33 cellular contexts compared by ENCODE assay signal in genomic region chr5:28499764-28500290, GRCh38.
DNase-seq lines count a peak whose midpoint lies in the region; ATAC-seq and TF ChIP-seq lines count a peak whose summit lies in the region.
"Had no signal": no experiment of that assay in that cellular context is flagged by ENCODE, and none has a peak within 500 bp of the region (broad histone marks: within the 10 kb centered on the region; RNA-seq: fewer than 3 reads in every experiment).

No MANE protein-coding gene starts in this region.

- H3K9me3 ChIP-seq in breast epithelium (no peaks in the 10 kb centered on the region), adipocyte (ENCODE audit: control insufficient read depth, low read length) (no peaks in the 10 kb centered on the region)
- H3K9me3 ChIP-seq: body of pancreas, Caco-2, esophagus muscularis mucosa, SK-N-SH had no signal

- TF ChIP-seq POLR2A in breast epithelium (IDR thresholded peaks at IDR 0.05) = no peak

- POLR2A ChIA-PET in MCF 10A (lab: Yijun Ruan, JAX) = no interaction called here

- TF ChIP-seq CTCF in MCF 10A (IDR thresholded peaks at IDR 0.05; ENCODE audit: unreplicated experiment) (no peak), breast epithelium (IDR thresholded peaks at IDR 0.05) (no peak), fibroblast of mammary gland (conservative IDR thresholded peaks at IDR 0.05; ENCODE audit: control insufficient read depth, insufficient read depth, low read depth, low read length) (no peak)

- no peak for ATAC-seq in HG02610 (IDR thresholded peaks at IDR 0.05; ENCODE audit: unreplicated experiment)
- no peak for ATAC-seq in activated CD4-positive, CD25-positive, alpha-beta regulatory T cell treated with anti-CD3 and anti-CD28 coated beads, Interleukin-2, amount 50 U/mL, for 24 hours
- ATAC-seq: activated CD8-positive, alpha-beta memory T cell treated with anti-CD3 and anti-CD28 coated beads, Interleukin-2, amount 10 ng/mL, durations not matched to agents 7 days and 5 days; activated T-cell treated with anti-CD3 and anti-CD28 coated beads, Interleukin-2, amount 50 U/mL, for 4 hours; body of pancreas; left cardiac atrium; mucosa of descending colon; stimulated activated naive B cell treated with anti-CD40 and anti-IgM and Interleukin-4, amounts not matched to agents 10 μg/mL and 1 μg/mL and 100 μg/mL, for 72 hours had no signal

- H3K4me3 ChIP-seq in breast epithelium (no peak overlapping the region), adipocyte (ENCODE audit: low read length) (no peak overlapping the region), fibroblast of mammary gland (ENCODE audit: control insufficient read depth, low read depth, low read length) (no peak overlapping the region)
- H3K4me3 ChIP-seq: body of pancreas, esophagus muscularis mucosa, hepatocyte, lung, mucosa of descending colon, skin epidermis had no signal

- H3K27ac Mint-ChIP-seq in MCF 10A (ENCODE audit: low read depth, unreplicated experiment) = no peak overlapping the region
- H3K27ac Mint-ChIP-seq: activated CD8-positive, alpha-beta memory T cell treated with anti-CD3 and anti-CD28 coated beads, Interleukin-2, amount 10 ng/mL, durations not matched to agents 7 days and 5 days; nephron; T-helper 1 cell treated with Interleukin-12 subunit alpha and Interleukin-12 subunit beta and Interleukin-4 antibody, amounts not matched to agents 30 μg/mL and 1 μg/mL, for 36 hours had no signal

- no peak overlapping the region for H3K27ac ChIP-seq in breast epithelium
- H3K27ac ChIP-seq: 22Rv1, body of pancreas, C4-2B, esophagus muscularis mucosa, hepatocyte, skin epidermis had no signal

- no TSS peak for BruUV-seq in MCF 10A (replicated peaks; lab: Mats Ljungman, UMichigan)

- CTCF ChIA-PET in MCF 10A (lab: Yijun Ruan, JAX) = no interaction called here

- H3K36me3 ChIP-seq in breast epithelium (no peaks in the 10 kb centered on the region), adipocyte (ENCODE audit: control insufficient read depth, insufficient read depth, low read length, severe bottlenecking) (no peaks in the 10 kb centered on the region)
- H3K36me3 ChIP-seq: esophagus muscularis mucosa had no signal

- intact Hi-C loops in MCF 10A (cut with micrococcal nuclease) (no loop called here), breast epithelium (cut with DNase I; ENCODE audit: low total_unique reads) (loop anchor here (10.0 kb wide), 1 partner anchor 415 kb away; no protein-coding TSS in a partner anchor)

- H3K4me1 Mint-ChIP-seq in MCF 10A (ENCODE audit: insufficient read depth, unreplicated experiment) = peaks cover 6% of the 10 kb centered on the region
- H3K4me1 Mint-ChIP-seq: activated CD8-positive, alpha-beta memory T cell treated with anti-CD3 and anti-CD28 coated beads, Interleukin-2, amount 10 ng/mL, durations not matched to agents 7 days and 5 days; nephron; stimulated activated naive B cell treated with anti-CD40 and anti-IgM and Interleukin-4, amounts not matched to agents 10 μg/mL and 1 μg/mL and 100 μg/mL, for 72 hours had no signal

- H3K4me3 Mint-ChIP-seq in MCF 10A (ENCODE audit: unreplicated experiment) = no peak overlapping the region
- H3K4me3 Mint-ChIP-seq: activated CD8-positive, alpha-beta memory T cell treated with anti-CD3 and anti-CD28 coated beads, Interleukin-2, amount 10 ng/mL, durations not matched to agents 7 days and 5 days; activated T-cell treated with anti-CD3 and anti-CD28 coated beads, Interleukin-2, amount 50 U/mL, for 4 hours; nephron; stimulated activated naive B cell treated with anti-CD40 and anti-IgM and Interleukin-4, amounts not matched to agents 10 μg/mL and 1 μg/mL and 100 μg/mL, for 72 hours; T-helper 1 cell treated with Interleukin-12 subunit alpha and Interleukin-12 subunit beta and Interleukin-4 antibody, amounts not matched to agents 30 μg/mL and 1 μg/mL, for 36 hours had no signal

- no peaks in the 10 kb centered on the region for H3K9me3 Mint-ChIP-seq in MCF 10A (ENCODE audit: unreplicated experiment)

- H3K27me3 Mint-ChIP-seq in MCF 10A (ENCODE audit: insufficient read depth, unreplicated experiment) = no peaks in the 10 kb centered on the region
- H3K27me3 Mint-ChIP-seq: activated CD8-positive, alpha-beta memory T cell treated with anti-CD3 and anti-CD28 coated beads, Interleukin-2, amount 10 ng/mL, durations not matched to agents 7 days and 5 days; stimulated activated naive B cell treated with anti-CD40 and anti-IgM and Interleukin-4, amounts not matched to agents 10 μg/mL and 1 μg/mL and 100 μg/mL, for 72 hours had no signal

- H3K36me3 Mint-ChIP-seq in MCF 10A (ENCODE audit: insufficient read depth, unreplicated experiment) = no peaks in the 10 kb centered on the region
- H3K36me3 Mint-ChIP-seq: activated CD8-positive, alpha-beta memory T cell treated with anti-CD3 and anti-CD28 coated beads, Interleukin-2, amount 10 ng/mL, durations not matched to agents 7 days and 5 days; stimulated activated naive B cell treated with anti-CD40 and anti-IgM and Interleukin-4, amounts not matched to agents 10 μg/mL and 1 μg/mL and 100 μg/mL, for 72 hours had no signal

- no peaks in the 10 kb centered on the region for H3K4me1 ChIP-seq in breast epithelium
- no peaks in the 10 kb centered on the region for H3K4me1 ChIP-seq in adipocyte (ENCODE audit: control insufficient read depth, insufficient read depth, low read length)
- H3K4me1 ChIP-seq: body of pancreas, Caco-2, esophagus muscularis mucosa had no signal

- no peak overlapping the region for H3K9ac ChIP-seq in adipocyte (ENCODE audit: low read length)
- H3K9ac ChIP-seq: SK-N-SH had no signal

- peak; percentile 9 for DNase-seq in MCF 10A (ENCODE audit: unreplicated experiment)
- no peak for DNase-seq in breast epithelium (ENCODE audit: low spot score in 2 of 2)
- peak; percentile 21 for DNase-seq in adipocyte (ENCODE audit: low read depth)
- DNase-seq in fibroblast of mammary gland (ENCODE audit: low read depth) = peak; percentile 1
- DNase-seq in OCI-M2 (lab: John Stamatoyannopoulos, UW; ENCODE audit: unreplicated experiment) = no peak
- DNase-seq in NCI-H187 treated with DMSO at 0.1 percent for 48 hours (lab: John Stamatoyannopoulos, UW) = no peak
- DNase-seq: activated CD4-positive, CD25-positive, alpha-beta regulatory T cell; activated CD8-positive, alpha-beta memory T cell treated with anti-CD3 and anti-CD28 coated beads, Interleukin-2, amount 10 ng/mL, durations not matched to agents 7 days and 5 days; activated T-cell treated with anti-CD3 and anti-CD28 coated beads, Interleukin-2, amount 50 U/mL, for 4 hours; body of pancreas; Caco-2; cerebellar nuclear complex; KG1; left cardiac atrium; mucosa of descending colon; NCI-H1436; NCI-H2107; NCI-H446; NCI-H748 treated with DMSO at 0.1 percent for 48 hours; RPMI8226; SK-N-SH; stimulated activated naive B cell treated with anti-CD40 and anti-IgM and Interleukin-4, amounts not matched to agents 10 μg/mL and 1 μg/mL and 100 μg/mL, for 72 hours; substantia nigra had no signal

- H3K27me3 ChIP-seq in breast epithelium (no peaks in the 10 kb centered on the region), adipocyte (replicated peaks; ENCODE audit: control insufficient read depth, insufficient read depth, low read length) (no peaks in the 10 kb centered on the region)
- H3K27me3 ChIP-seq: body of pancreas, esophagus muscularis mucosa, hepatocyte had no signal

Comparison
In these comparisons a context has a peak if more than half of its experiments do, and no peak if none do; other contexts are left out.
1. DNase-seq: peak in MCF 10A (single experiment), adipocyte (single experiment) and fibroblast of mammary gland (single experiment); none in breast epithelium (0 of 2), OCI-M2 (single experiment) and NCI-H187 treated with DMSO at 0.1 percent for 48 hours (single experiment).